Comparison of ENCODE assay signal across 8 cellular contexts in the genomic region with DNA sequence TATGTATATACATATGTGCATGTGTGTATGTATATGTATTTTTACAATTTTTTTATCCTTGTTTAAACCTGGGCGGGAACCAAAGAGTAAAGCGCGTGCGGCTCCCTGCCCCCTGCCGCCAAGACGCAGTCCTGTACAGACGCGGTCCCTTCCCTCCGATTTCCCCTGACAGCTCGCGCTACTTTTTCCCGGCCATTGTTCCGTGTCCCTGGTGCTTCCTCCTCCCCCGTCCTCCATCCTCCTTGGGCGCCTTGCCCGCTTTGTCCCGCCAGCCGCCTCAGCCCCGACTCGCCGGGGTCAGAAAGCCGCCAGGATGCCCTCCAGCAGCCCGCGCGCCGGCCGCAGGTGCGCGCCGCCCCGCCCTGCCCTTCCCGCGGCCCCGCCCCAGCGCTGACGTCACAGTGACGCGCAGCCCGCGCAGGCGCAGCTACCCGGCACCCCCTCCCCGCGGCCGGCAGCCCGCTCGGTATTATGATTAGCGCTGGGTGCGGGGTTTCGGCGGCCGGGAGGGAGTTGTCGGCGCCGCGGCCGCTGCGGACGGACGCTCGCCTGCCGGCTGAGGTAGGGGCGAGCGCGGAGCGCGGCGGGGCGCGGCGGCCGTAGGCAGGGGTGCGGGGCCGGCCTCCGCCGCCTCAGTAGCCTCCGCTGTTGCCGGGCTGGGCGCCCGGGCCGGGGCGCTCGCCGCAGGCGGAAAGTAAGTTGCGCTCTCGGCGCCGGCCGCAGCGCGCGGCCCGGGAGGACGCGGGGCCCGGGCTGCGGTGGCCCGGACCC. TPM values are rescaled to one million over a fixed set of nuclear protein-coding genes. Genes with fewer than 3 reads are reported as not detected.
DNase-seq lines count a peak whose midpoint lies in the region; ATAC-seq and TF ChIP-seq lines count a peak whose summit lies in the region.

A gene with protein sequence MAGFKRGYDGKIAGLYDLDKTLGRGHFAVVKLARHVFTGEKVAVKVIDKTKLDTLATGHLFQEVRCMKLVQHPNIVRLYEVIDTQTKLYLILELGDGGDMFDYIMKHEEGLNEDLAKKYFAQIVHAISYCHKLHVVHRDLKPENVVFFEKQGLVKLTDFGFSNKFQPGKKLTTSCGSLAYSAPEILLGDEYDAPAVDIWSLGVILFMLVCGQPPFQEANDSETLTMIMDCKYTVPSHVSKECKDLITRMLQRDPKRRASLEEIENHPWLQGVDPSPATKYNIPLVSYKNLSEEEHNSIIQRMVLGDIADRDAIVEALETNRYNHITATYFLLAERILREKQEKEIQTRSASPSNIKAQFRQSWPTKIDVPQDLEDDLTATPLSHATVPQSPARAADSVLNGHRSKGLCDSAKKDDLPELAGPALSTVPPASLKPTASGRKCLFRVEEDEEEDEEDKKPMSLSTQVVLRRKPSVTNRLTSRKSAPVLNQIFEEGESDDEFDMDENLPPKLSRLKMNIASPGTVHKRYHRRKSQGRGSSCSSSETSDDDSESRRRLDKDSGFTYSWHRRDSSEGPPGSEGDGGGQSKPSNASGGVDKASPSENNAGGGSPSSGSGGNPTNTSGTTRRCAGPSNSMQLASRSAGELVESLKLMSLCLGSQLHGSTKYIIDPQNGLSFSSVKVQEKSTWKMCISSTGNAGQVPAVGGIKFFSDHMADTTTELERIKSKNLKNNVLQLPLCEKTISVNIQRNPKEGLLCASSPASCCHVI (plus strand): TSS at position 426 of the 771 bp plus-strand sequence. CDS start 16,664 bp downstream, outside the sequence.

- in situ Hi-C loops in endometrial microvascular endothelial cells (cut with HindIII; ENCODE audit: inconsistent ontology term, low pct_unique_long_range_greater_than_20kb, low sequenced_read_pairs), result no loop called here

- H3K36me3 Mint-ChIP-seq in CD14-positive monocyte (peaks cover 9 to 11% of the 10 kb centered on the region in 2 donors), mesothelial cell of epicardium (no peaks in the 10 kb centered on the region)

- H3K27ac Mint-ChIP-seq in CD14-positive monocyte (peak within 1 kb of the TSS; percentile 91 to 99 (median 97)), mesothelial cell of epicardium (peak within 1 kb of the TSS; percentile 97)

- H3K9me3 Mint-ChIP-seq in CD14-positive monocyte (peaks cover 0 to 1% (median 0%) of the 10 kb centered on the region in 7 donors), mesothelial cell of epicardium (no peaks in the 10 kb centered on the region)

- peak; percentile 72 for TF ChIP-seq POLR2A in GM19099 (IDR thresholded peaks at IDR 0.05; ENCODE audit: extremely low read depth, insufficient read length, low read depth)

- peak; percentile 90 for ATAC-seq in HG03439 (IDR thresholded peaks at IDR 0.05; ENCODE audit: unreplicated experiment)

- H3K4me1 Mint-ChIP-seq in CD14-positive monocyte, result peaks cover 36% of the 10 kb centered on the region
- peaks cover 36% of the 10 kb centered on the region for H3K4me1 Mint-ChIP-seq in mesothelial cell of epicardium

- H3K27me3 Mint-ChIP-seq in CD14-positive monocyte (ENCODE audit: low read depth in 3 of 3), result no peaks in the 10 kb centered on the region
- H3K27me3 Mint-ChIP-seq in mesothelial cell of epicardium (ENCODE audit: low read depth), result peaks cover 13% of the 10 kb centered on the region

- intact Hi-C loops in CD14-positive monocyte (cut with micrococcal nuclease), result loop anchor here in 1 of 2 donors (10.0 kb wide), 2 partner anchors 101 to 409 kb away; partner anchors contain the start of gene ABHD5

- H3K4me3 Mint-ChIP-seq in CD14-positive monocyte (peak within 1 kb of the TSS; percentile 91 to 99), mesothelial cell of epicardium (peak within 1 kb of the TSS; percentile 92)

- DNase-seq in CD14-positive monocyte (ENCODE audit: low spot score) (peak; percentile 80), NOMO-1 treated with DMSO at 0.1 percent for 48 hours (lab: John Stamatoyannopoulos, UW; ENCODE audit: unreplicated experiment) (peak; percentile 52), mesothelial cell of epicardium (ENCODE audit: low spot score in 2 of 2, unreplicated experiment in 2 of 2) (peak; percentile 91 to 99)
- DNase-seq in activated CD8-positive, alpha-beta memory T cell treated with anti-CD3 and anti-CD28 coated beads, Interleukin-2, amount 50 U/mL, for 1 hour (ENCODE audit: extremely low read depth), result peak; percentile 59
- DNase-seq in stimulated activated CD8-positive, alpha-beta memory T cell treated with anti-CD3 and anti-CD28 coated beads, Interleukin-15, amount 100 ng/mL, for 48 hours (ENCODE audit: low read depth in 2 of 2), result peak; percentile 79 to 84

- TF ChIP-seq CTCF in CD14-positive monocyte (IDR thresholded peaks at IDR 0.05), result peak; percentile 31
- TF ChIP-seq CTCF in mesothelial cell of epicardium (IDR thresholded peaks at IDR 0.05; ENCODE audit: unreplicated experiment), result peak; percentile 2

RNA-seq across cellular contexts. Expression of the gene that starts here (rescaled TPM):
- 10 to 100 TPM; 12.8 to 19.7 TPM for polyA plus RNA-seq in CD14-positive monocyte
- 139 TPM for total RNA-seq in endometrial microvascular endothelial cells (ENCODE audit: inconsistent ontology term)
- 19.3 to 21.1 TPM (median 20.9 TPM) in 3 replicates for total RNA-seq in mesothelial cell of epicardium

Comparison
In these comparisons a context has a peak if more than half of its experiments do, and no peak if none do; other contexts are left out.
1. Peak in every context shown above with its lines: DNase-seq and ATAC-seq.